In the genomic region with DNA sequence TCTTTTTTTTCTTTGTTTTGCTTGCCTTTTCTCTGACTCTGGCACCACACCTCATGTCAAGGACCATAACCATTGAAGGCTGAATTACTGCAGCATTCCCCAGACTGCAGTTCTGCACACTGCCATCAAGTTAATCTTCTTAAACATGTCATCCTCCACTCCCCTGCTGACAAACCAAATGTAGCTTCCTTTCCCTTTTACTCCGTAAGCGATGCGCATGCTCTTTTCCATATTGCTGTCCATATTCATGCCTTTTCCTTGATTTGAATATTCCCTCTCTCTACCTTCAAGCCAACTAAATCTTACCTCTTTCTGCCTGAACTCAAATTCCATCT, we compare ENCODE assay signal across 19 cellular contexts. TPM values are rescaled to one million over a fixed set of nuclear protein-coding genes. Genes with fewer than 3 reads are reported as not detected.
DNase-seq lines count a peak whose midpoint lies in the region; ATAC-seq and TF ChIP-seq lines count a peak whose summit lies in the region.
"Had no signal": no experiment of that assay in that cellular context is flagged by ENCODE, and none has a peak within 500 bp of the region (broad histone marks: within the 10 kb centered on the region; RNA-seq: fewer than 3 reads in every experiment).

No MANE protein-coding gene starts in this region.

- no peaks in the 10 kb centered on the region for H3K79me2 ChIP-seq in OCI-LY1 (ENCODE audit: insufficient read depth, low read length)

- intact Hi-C loops in left ventricle myocardium inferior (cut with micrococcal nuclease) = no loop called here
- intact Hi-C loops in left ventricle myocardium superior (cut with micrococcal nuclease) = no loop called here
- intact Hi-C loops in esophagus muscularis mucosa (cut with DNase I) = no loop called here
- intact Hi-C loops in posterior vena cava (cut with DNase I) = no loop called here

- 100% methylated on average over 3 of the region's 3 CpGs for WGBS in esophagus muscularis mucosa

- TF ChIP-seq EP300 in esophagus muscularis mucosa (IDR thresholded peaks at IDR 0.05) = no peak

- POLR2A ChIA-PET in HEK293T (lab: Yijun Ruan, JAX) = no interaction called here

- no peaks in the 10 kb centered on the region for H4K20me1 ChIP-seq in OCI-LY1 (ENCODE audit: insufficient read depth, low read length)

- H3F3A ChIP-seq in OCI-LY1 (ENCODE audit: insufficient read depth, low read length) = no peaks in the 10 kb centered on the region

- DNase-seq in left ventricle myocardium inferior (no peak), left ventricle myocardium superior (no peak), esophagus muscularis mucosa (ENCODE audit: extremely low spot score) (no peak), NCI-H774 (lab: John Stamatoyannopoulos, UW) (no peak), HEK293T (ENCODE audit: extremely low spot score) (no peak), posterior vena cava (ENCODE audit: low spot score) (no peak)
- DNase-seq: activated CD4-positive, CD25-positive, alpha-beta regulatory T cell treated with anti-CD3 and anti-CD28 coated beads, Interleukin-2, amount 50 U/mL, for 72 hours; DMS79 treated with DMSO at 0.1 percent for 48 hours; H9; MG63; NCI-H146; NCI-H526; Right ventricle myocardium superior; SW 1271 had no signal

- no peak overlapping the region for H3K4me2 ChIP-seq in OCI-LY1 (ENCODE audit: low read length)

- H3K9ac ChIP-seq in OCI-LY1 (ENCODE audit: low read length) = no peak overlapping the region

- ATAC-seq in left ventricle myocardium superior = no peak
- no peak for ATAC-seq in HG02798 (IDR thresholded peaks at IDR 0.05; ENCODE audit: poor library complexity, unreplicated experiment)

- no peak for TF ChIP-seq CTCF in left ventricle myocardium inferior (IDR thresholded peaks at IDR 0.05; ENCODE audit: borderline replicate concordance)
- no peak for TF ChIP-seq CTCF in OCI-LY1 (IDR thresholded peaks at IDR 0.05; ENCODE audit: low read length)
- TF ChIP-seq CTCF in esophagus muscularis mucosa (IDR thresholded peaks at IDR 0.05) = no peak

- no peaks in the 10 kb centered on the region for H3K9me2 ChIP-seq in OCI-LY1 (ENCODE audit: low read depth, low read length)

- H3K4me1 ChIP-seq in left ventricle myocardium inferior = peaks cover 39% of the 10 kb centered on the region
- H3K4me1 ChIP-seq in OCI-LY1 (ENCODE audit: insufficient read depth, low read length, severe bottlenecking) = peaks cover 9% of the 10 kb centered on the region
- H3K4me1 ChIP-seq in esophagus muscularis mucosa = peaks cover 24 to 40% (median 35%) of the 10 kb centered on the region in 4 donors
- H3K4me1 ChIP-seq: vagina had no signal

- no peaks in the 10 kb centered on the region for H3K9me3 ChIP-seq in left ventricle myocardium inferior (replicated peaks)
- H3K9me3 ChIP-seq in OCI-LY1 (ENCODE audit: low read length) = no peaks in the 10 kb centered on the region
- no peaks in the 10 kb centered on the region for H3K9me3 ChIP-seq in esophagus muscularis mucosa
- H3K9me3 ChIP-seq: MG63, vagina had no signal

- no peak for TF ChIP-seq POLR2A in esophagus muscularis mucosa (IDR thresholded peaks at IDR 0.05; ENCODE audit: low read depth)

- H3K4me3 ChIP-seq in left ventricle myocardium inferior (no peak overlapping the region), OCI-LY1 (ENCODE audit: low read depth, low read length, poor library complexity, severe bottlenecking) (no peak overlapping the region), esophagus muscularis mucosa (no peak overlapping the region)
- H3K4me3 ChIP-seq: MG63, vagina had no signal

- H3K36me3 ChIP-seq in left ventricle myocardium inferior (peaks cover 78% of the 10 kb centered on the region), OCI-LY1 (ENCODE audit: insufficient read depth, low read length) (peaks cover 96% of the 10 kb centered on the region), esophagus muscularis mucosa (peaks cover 0 to 87% (median 66%) of the 10 kb centered on the region in 4 donors)

- no peak overlapping the region for H2AFZ ChIP-seq in OCI-LY1 (ENCODE audit: low read length)

- H3K27me3 ChIP-seq in left ventricle myocardium inferior (ENCODE audit: low read depth) (no peaks in the 10 kb centered on the region), OCI-LY1 (ENCODE audit: insufficient read depth, low read length) (no peaks in the 10 kb centered on the region), esophagus muscularis mucosa (no peaks in the 10 kb centered on the region)
- H3K27me3 ChIP-seq: MG63, vagina had no signal

- CTCF ChIA-PET in HEK293T (lab: Yijun Ruan, JAX) = no interaction called here

- H3K27ac ChIP-seq in left ventricle myocardium inferior (replicated peaks) (peak overlapping the region; percentile 69), OCI-LY1 (ENCODE audit: low read depth, low read length, poor library complexity, severe bottlenecking) (peak overlapping the region; percentile 10), esophagus muscularis mucosa (replicated peaks in 1 of 4) (peak overlapping the region; percentile 58 to 78 (median 67))
- H3K27ac ChIP-seq: HL-60, vagina had no signal

TF ChIP-seq in HEK293T, 16 proteins besides CTCF, POLR2A, EP300 and RAD21:
- TF ChIP-seq HDGF (IDR thresholded peaks at IDR 0.05; ENCODE audit: borderline replicate concordance) (no peak), FOXM1 (IDR thresholded peaks at IDR 0.05; ENCODE audit: borderline replicate concordance) (no peak), ELF4 (IDR thresholded peaks at IDR 0.05) (no peak), CTBP1 (IDR thresholded peaks at IDR 0.05; ENCODE audit: borderline replicate concordance) (no peak), NFRKB (IDR thresholded peaks at IDR 0.05) (no peak), ZNF384 (IDR thresholded peaks at IDR 0.05) (no peak), BHLHE40 (IDR thresholded peaks at IDR 0.05; ENCODE audit: borderline replicate concordance) (no peak), TARDBP (IDR thresholded peaks at IDR 0.05) (no peak), SUZ12 (IDR thresholded peaks at IDR 0.05) (no peak), FOXA1 (IDR thresholded peaks at IDR 0.05) (no peak), FOXK2 (IDR thresholded peaks at IDR 0.05) (no peak), ARNT (IDR thresholded peaks at IDR 0.05) (no peak), L3MBTL2 (conservative IDR thresholded peaks at IDR 0.05) (no peak)
- TF ChIP-seq, protein P1, sequence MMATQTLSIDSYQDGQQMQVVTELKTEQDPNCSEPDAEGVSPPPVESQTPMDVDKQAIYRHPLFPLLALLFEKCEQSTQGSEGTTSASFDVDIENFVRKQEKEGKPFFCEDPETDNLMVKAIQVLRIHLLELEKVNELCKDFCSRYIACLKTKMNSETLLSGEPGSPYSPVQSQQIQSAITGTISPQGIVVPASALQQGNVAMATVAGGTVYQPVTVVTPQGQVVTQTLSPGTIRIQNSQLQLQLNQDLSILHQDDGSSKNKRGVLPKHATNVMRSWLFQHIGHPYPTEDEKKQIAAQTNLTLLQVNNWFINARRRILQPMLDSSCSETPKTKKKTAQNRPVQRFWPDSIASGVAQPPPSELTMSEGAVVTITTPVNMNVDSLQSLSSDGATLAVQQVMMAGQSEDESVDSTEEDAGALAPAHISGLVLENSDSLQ (IDR thresholded peaks at IDR 0.05) = no peak
TF ChIP-seq in HEK293T: peak in this region for 0.

RNA-seq across cellular contexts. Expression of a gene that starts 13.6 kb away (rescaled TPM):
- total RNA-seq in left ventricle myocardium inferior (not detected), left ventricle myocardium superior (not detected), esophagus muscularis mucosa (not detected), posterior vena cava (not detected)
- total RNA-seq: endothelial cell of umbilical vein, Right ventricle myocardium superior had no signal

RNA-seq across cellular contexts. Expression of a gene that starts 14.7 kb away (rescaled TPM):
- total RNA-seq in left ventricle myocardium inferior (89.8 TPM), left ventricle myocardium superior (91.3 TPM), esophagus muscularis mucosa (100 to 1,000 TPM in 3 of 4 donors, 10 to 100 TPM in 1; 67.0 to 138 (median 107) TPM), posterior vena cava (10 to 100 TPM; 65.4 to 87.3 TPM)

RNA-seq across cellular contexts. Expression of a gene that starts 43.2 kb away (rescaled TPM):
- total RNA-seq in left ventricle myocardium inferior = 17.1 TPM
- total RNA-seq in left ventricle myocardium superior = 9.0 TPM
- total RNA-seq in esophagus muscularis mucosa = 10 to 100 TPM in 1 of 4 donors, 1 to 10 TPM in 3; 3.7 to 11.4 (median 7.1) TPM
- 1 to 10 TPM; 6.0 to 7.3 TPM for total RNA-seq in posterior vena cava

RNA-seq across cellular contexts. Expression of a gene that starts 49.3 kb away (rescaled TPM):
- total RNA-seq in left ventricle myocardium inferior (82.2 TPM), left ventricle myocardium superior (93.1 TPM), esophagus muscularis mucosa (1 to 10 TPM in 3 of 4 donors, under 1 TPM in 1; 0.83 to 2.5 (median 1.8) TPM), posterior vena cava (1 to 10 TPM; 2.5 to 3.3 TPM)

RNA-seq across cellular contexts. Expression of a gene that starts 57.7 kb away (rescaled TPM):
- 17.9 TPM for total RNA-seq in left ventricle myocardium inferior
- total RNA-seq in left ventricle myocardium superior = 18.1 TPM
- total RNA-seq in esophagus muscularis mucosa = 10 to 100 TPM; 10.3 to 20.7 (median 15.5) TPM
- total RNA-seq in posterior vena cava = 10 to 100 TPM in 1 of 2 donors, 1 to 10 TPM in 1; 8.0 to 14.8 TPM

Comparison
In these comparisons a context has a peak if more than half of its experiments do, and no peak if none do; other contexts are left out.
1. H3K27ac ChIP-seq: peak in every context shown above with its lines; median percentile 69 in left ventricle myocardium inferior; 67 in esophagus muscularis mucosa; 10 in OCI-LY1.